24 cellular contexts compared by ENCODE assay signal in genomic region chr6:33013608-33014007, GRCh38. TPM values are rescaled to one million over a fixed set of nuclear protein-coding genes. Genes with fewer than 3 reads are reported as not detected.
"Had no signal": no experiment of that assay in that cellular context is flagged by ENCODE, and none has a peak within 500 bp of the region (broad histone marks: within the 10 kb centered on the region; RNA-seq: fewer than 3 reads in every experiment).

No MANE protein-coding gene starts in this region.

- H3K9me3 ChIP-seq: esophagus muscularis mucosa, heart right ventricle, lower lobe of right lung, mucosa of descending colon, right atrium auricular region, spleen, testis, transverse colon had no signal

- H3K36me3 ChIP-seq: esophagus muscularis mucosa, heart right ventricle, lower lobe of right lung, right atrium auricular region, spleen, transverse colon had no signal

- H3K27ac Mint-ChIP-seq: activated CD4-positive, alpha-beta memory T cell treated with anti-CD3 and anti-CD28 coated beads, Interleukin-2, amount 10 ng/mL, durations not matched to agents 7 days and 5 days; activated CD4-positive, alpha-beta T cell treated with anti-CD3 and anti-CD28 coated beads, Interleukin-2, amount 10 ng/mL, durations not matched to agents 7 days and 5 days; activated naive CD8-positive, alpha-beta T cell treated with anti-CD3 and anti-CD28 coated beads, Interleukin-2, amount 50 U/mL, for 24 hours; activated T-helper 17 cell treated with anti-CD3 and anti-CD28 coated beads, Interleukin-2, amount 50 U/mL, for 72 hours; endodermal cell; natural killer cell treated with Interleukin-12 subunit alpha and Interleukin-12 subunit beta and Interleukin-15 and Interleukin-18, amount 100 ng/mL, for 72 hours; T-helper 2 cell treated with Interferon-gamma antibody and Interleukin-4, amounts not matched to agents 5 μg/mL and 100 μg/mL, for 36 hours had no signal

- H3K4me3 Mint-ChIP-seq: activated CD4-positive, alpha-beta memory T cell treated with anti-CD3 and anti-CD28 coated beads, Interleukin-2, amount 10 ng/mL, durations not matched to agents 7 days and 5 days; activated CD4-positive, alpha-beta T cell treated with anti-CD3 and anti-CD28 coated beads, Interleukin-2, amount 10 ng/mL, durations not matched to agents 7 days and 5 days; activated naive CD4-positive, alpha-beta T cell treated with anti-CD3 and anti-CD28 coated beads, Interleukin-2, amount 50 U/mL, for 24 hours; activated naive CD8-positive, alpha-beta T cell treated with anti-CD3 and anti-CD28 coated beads, Interleukin-2, amount 50 U/mL, for 24 hours; activated T-cell treated with anti-CD3 and anti-CD28 coated beads, Interleukin-2, amount 50 U/mL, for 4 hours; activated T-helper 17 cell treated with anti-CD3 and anti-CD28 coated beads, Interleukin-2, amount 50 U/mL, for 72 hours; endodermal cell; natural killer cell treated with Interleukin-12 subunit alpha and Interleukin-12 subunit beta and Interleukin-15 and Interleukin-18, amount 100 ng/mL, for 72 hours; T-helper 2 cell treated with Interferon-gamma antibody and Interleukin-4, amounts not matched to agents 5 μg/mL and 100 μg/mL, for 36 hours had no signal

- H3K4me3 ChIP-seq: esophagus muscularis mucosa, heart right ventricle, lower lobe of right lung, mucosa of descending colon, right atrium auricular region, spleen, testis, transverse colon had no signal

- H3K27ac ChIP-seq: esophagus muscularis mucosa, foreskin keratinocyte, lower lobe of right lung, right atrium auricular region, spleen, testis, transverse colon had no signal

- DNase-seq: activated CD4-positive, alpha-beta memory T cell treated with anti-CD3 and anti-CD28 coated beads, Interleukin-2, amount 10 ng/mL, durations not matched to agents 7 days and 5 days; activated CD4-positive, alpha-beta T cell treated with anti-CD3 and anti-CD28 coated beads, Interleukin-2, amount 10 ng/mL, durations not matched to agents 7 days and 5 days; activated naive CD8-positive, alpha-beta T cell treated with anti-CD3 and anti-CD28 coated beads, Interleukin-2, amount 50 U/mL, for 24 hours; activated T-cell treated with anti-CD3 and anti-CD28 coated beads, Interleukin-2, amount 50 U/mL, for 4 hours; amygdala; central memory CD4-positive, alpha-beta T cell; endodermal cell; foreskin keratinocyte; heart right ventricle; lower lobe of right lung; mucosa of descending colon; spleen; stimulated activated naive CD8-positive, alpha-beta T cell treated with anti-CD3 and anti-CD28 coated beads, Interleukin-15, Interleukin-2, amounts not matched to agents 100 U/mL and 50 U/mL, for 24 hours; testis; transverse colon had no signal

- ATAC-seq: activated CD4-positive, CD25-positive, alpha-beta regulatory T cell treated with anti-CD3 and anti-CD28 coated beads, Interleukin-2, amount 50 U/mL, for 24 hours; activated naive CD8-positive, alpha-beta T cell treated with anti-CD3 and anti-CD28 coated beads, Interleukin-2, amount 50 U/mL, for 24 hours; activated T-cell treated with anti-CD3 and anti-CD28 coated beads, Interleukin-2, amount 50 U/mL, for 4 hours; activated T-helper 17 cell treated with anti-CD3 and anti-CD28 coated beads, Interleukin-2, amount 50 U/mL, for 72 hours; foreskin keratinocyte; lower lobe of right lung; mucosa of descending colon; natural killer cell treated with Interleukin-12 subunit alpha and Interleukin-12 subunit beta and Interleukin-15 and Interleukin-18, amount 100 ng/mL, for 72 hours; stimulated activated naive CD8-positive, alpha-beta T cell treated with anti-CD3 and anti-CD28 coated beads, Interleukin-15, Interleukin-2, amounts not matched to agents 100 U/mL and 50 U/mL, for 24 hours had no signal

- H3K27me3 Mint-ChIP-seq: activated naive CD8-positive, alpha-beta T cell treated with anti-CD3 and anti-CD28 coated beads, Interleukin-2, amount 50 U/mL, for 24 hours had no signal

- H3K9me3 Mint-ChIP-seq: activated CD4-positive, alpha-beta memory T cell treated with anti-CD3 and anti-CD28 coated beads, Interleukin-2, amount 10 ng/mL, durations not matched to agents 7 days and 5 days; activated CD4-positive, alpha-beta T cell treated with anti-CD3 and anti-CD28 coated beads, Interleukin-2, amount 10 ng/mL, durations not matched to agents 7 days and 5 days; activated naive CD4-positive, alpha-beta T cell treated with anti-CD3 and anti-CD28 coated beads, Interleukin-2, amount 50 U/mL, for 24 hours; activated naive CD8-positive, alpha-beta T cell treated with anti-CD3 and anti-CD28 coated beads, Interleukin-2, amount 50 U/mL, for 24 hours; activated T-cell treated with anti-CD3 and anti-CD28 coated beads, Interleukin-2, amount 50 U/mL, for 4 hours; activated T-helper 17 cell treated with anti-CD3 and anti-CD28 coated beads, Interleukin-2, amount 50 U/mL, for 72 hours; endodermal cell; natural killer cell treated with Interleukin-12 subunit alpha and Interleukin-12 subunit beta and Interleukin-15 and Interleukin-18, amount 100 ng/mL, for 72 hours; T-helper 2 cell treated with Interferon-gamma antibody and Interleukin-4, amounts not matched to agents 5 μg/mL and 100 μg/mL, for 36 hours had no signal

- H3K36me3 Mint-ChIP-seq: activated naive CD4-positive, alpha-beta T cell treated with anti-CD3 and anti-CD28 coated beads, Interleukin-2, amount 50 U/mL, for 24 hours; natural killer cell treated with Interleukin-12 subunit alpha and Interleukin-12 subunit beta and Interleukin-15 and Interleukin-18, amount 100 ng/mL, for 72 hours had no signal

- H3K27me3 ChIP-seq: spleen, testis had no signal

- H3K4me1 ChIP-seq: foreskin keratinocyte had no signal

RNA-seq across cellular contexts. Expression of gene HLA-DOA, which starts 4.2 kb away (rescaled TPM):
- total RNA-seq: foreskin keratinocyte, myocyte, pulmonary artery endothelial cell had no signal
- polyA plus RNA-seq: foreskin keratinocyte had no signal
